Comparison of ENCODE assay signal across 35 cellular contexts in genomic region chr22:43266117-43266516, GRCh38.
"Had no signal": no experiment of that assay in that cellular context is flagged by ENCODE, and none has a peak within 500 bp of the region (broad histone marks: within the 10 kb centered on the region; RNA-seq: fewer than 3 reads in every experiment).

No MANE protein-coding gene starts in this region.

- H3K36me3 ChIP-seq: adrenal gland, gastrocnemius medialis, heart left ventricle had no signal

- H3K4me3 Mint-ChIP-seq: activated CD4-positive, alpha-beta memory T cell treated with anti-CD3 and anti-CD28 coated beads for 36 hours; activated CD4-positive, alpha-beta T cell treated with anti-CD3 and anti-CD28 coated beads for 36 hours; activated CD4-positive, alpha-beta T cell treated with anti-CD3 and anti-CD28 coated beads, Interleukin-2, amount 10 ng/mL, durations not matched to agents 24 days and 14 days; activated CD8-positive, alpha-beta memory T cell treated with anti-CD3 and anti-CD28 coated beads, Interleukin-2, amount 10 ng/mL, durations not matched to agents 7 days and 5 days; activated CD8-positive, alpha-beta T cell treated with anti-CD3 and anti-CD28 coated beads, Interleukin-2, amount 10 ng/mL, durations not matched to agents 7 days and 5 days; activated naive CD4-positive, alpha-beta T cell treated with anti-CD3 and anti-CD28 coated beads for 36 hours; activated naive CD4-positive, alpha-beta T cell treated with anti-CD3 and anti-CD28 coated beads, Interleukin-2, amount 50 U/mL, for 24 hours; activated naive CD8-positive, alpha-beta T cell treated with anti-CD3 and anti-CD28 coated beads for 36 hours; activated naive CD8-positive, alpha-beta T cell treated with anti-CD3 and anti-CD28 coated beads, Interleukin-2, amount 50 U/mL, for 24 hours; activated T-helper 1 cell treated with anti-CD3 and anti-CD28 coated beads, Interleukin-12 subunit alpha, Interleukin-12 subunit beta, Interleukin-2, Interleukin-4 antibody, amounts not matched to agents 30 ng/mL and 10 ng/mL and 1 ng/mL, durations not matched to agents 14 hours and 24 hours and 36 hours; effector memory CD8-positive, alpha-beta T cell; T-helper 17 cell; T-helper 2 cell treated with Interferon-gamma antibody and Interleukin-4, amounts not matched to agents 5 μg/mL and 100 μg/mL, for 36 hours had no signal

- H3K27me3 Mint-ChIP-seq: activated CD4-positive, alpha-beta memory T cell treated with anti-CD3 and anti-CD28 coated beads for 36 hours; activated CD4-positive, alpha-beta T cell treated with anti-CD3 and anti-CD28 coated beads, Interleukin-2, amount 10 ng/mL, durations not matched to agents 24 days and 14 days; activated naive CD4-positive, alpha-beta T cell treated with anti-CD3 and anti-CD28 coated beads, Interleukin-2, amount 50 U/mL, for 24 hours; activated naive CD8-positive, alpha-beta T cell treated with anti-CD3 and anti-CD28 coated beads, Interleukin-2, amount 50 U/mL, for 24 hours; effector memory CD8-positive, alpha-beta T cell; T-helper 17 cell had no signal

- H3K4me1 ChIP-seq: foreskin keratinocyte had no signal

- H3K36me3 Mint-ChIP-seq: activated CD4-positive, alpha-beta memory T cell treated with anti-CD3 and anti-CD28 coated beads for 36 hours; activated CD8-positive, alpha-beta memory T cell treated with anti-CD3 and anti-CD28 coated beads, Interleukin-2, amount 10 ng/mL, durations not matched to agents 7 days and 5 days; activated naive CD4-positive, alpha-beta T cell treated with anti-CD3 and anti-CD28 coated beads, Interleukin-2, amount 50 U/mL, for 24 hours; activated naive CD8-positive, alpha-beta T cell treated with anti-CD3 and anti-CD28 coated beads for 36 hours had no signal

- H3K9me3 Mint-ChIP-seq: activated CD4-positive, alpha-beta memory T cell treated with anti-CD3 and anti-CD28 coated beads for 36 hours; activated CD4-positive, alpha-beta T cell treated with anti-CD3 and anti-CD28 coated beads, Interleukin-2, amount 10 ng/mL, durations not matched to agents 24 days and 14 days; activated naive CD4-positive, alpha-beta T cell treated with anti-CD3 and anti-CD28 coated beads for 36 hours; activated naive CD4-positive, alpha-beta T cell treated with anti-CD3 and anti-CD28 coated beads, Interleukin-2, amount 50 U/mL, for 24 hours; activated naive CD8-positive, alpha-beta T cell treated with anti-CD3 and anti-CD28 coated beads for 36 hours; activated naive CD8-positive, alpha-beta T cell treated with anti-CD3 and anti-CD28 coated beads, Interleukin-2, amount 50 U/mL, for 24 hours; activated T-helper 1 cell treated with anti-CD3 and anti-CD28 coated beads, Interleukin-12 subunit alpha, Interleukin-12 subunit beta, Interleukin-2, Interleukin-4 antibody, amounts not matched to agents 30 ng/mL and 10 ng/mL and 1 ng/mL, durations not matched to agents 14 hours and 24 hours and 36 hours; activated T-helper 2 cell treated with anti-CD3 and anti-CD28 coated beads, Interferon-gamma antibody, Interleukin-2, Interleukin-4, amounts not matched to agents 10 μg/mL and 5 μg/mL and 100 μg/mL, durations not matched to agents 14 hours and 24 hours and 36 hours; effector memory CD8-positive, alpha-beta T cell; T-helper 2 cell treated with Interferon-gamma antibody and Interleukin-4, amounts not matched to agents 5 μg/mL and 100 μg/mL, for 36 hours had no signal

- H3K4me3 ChIP-seq: adrenal gland, body of pancreas, esophagus muscularis mucosa, gastrocnemius medialis, heart left ventricle had no signal

- ATAC-seq: activated CD4-positive, alpha-beta T cell treated with anti-CD3 and anti-CD28 coated beads for 36 hours; activated CD8-positive, alpha-beta memory T cell treated with anti-CD3 and anti-CD28 coated beads, Interleukin-2, amount 10 ng/mL, durations not matched to agents 7 days and 5 days; activated CD8-positive, alpha-beta T cell treated with anti-CD3 and anti-CD28 coated beads, Interleukin-2, amount 10 ng/mL, durations not matched to agents 7 days and 5 days; activated naive CD8-positive, alpha-beta T cell treated with anti-CD3 and anti-CD28 coated beads, Interleukin-2, amount 50 U/mL, for 24 hours; body of pancreas; effector memory CD8-positive, alpha-beta T cell; foreskin keratinocyte; gastrocnemius medialis; heart left ventricle; T-helper 17 cell had no signal

- H3K27me3 ChIP-seq: adrenal gland, body of pancreas had no signal

- H3K27ac ChIP-seq: body of pancreas, esophagus muscularis mucosa, foreskin keratinocyte, gastrocnemius medialis, heart left ventricle had no signal

- H3K27ac Mint-ChIP-seq: activated CD4-positive, alpha-beta memory T cell treated with anti-CD3 and anti-CD28 coated beads for 36 hours; activated CD4-positive, alpha-beta T cell treated with anti-CD3 and anti-CD28 coated beads for 36 hours; activated CD8-positive, alpha-beta T cell treated with anti-CD3 and anti-CD28 coated beads, Interleukin-2, amount 10 ng/mL, durations not matched to agents 7 days and 5 days; activated naive CD4-positive, alpha-beta T cell treated with anti-CD3 and anti-CD28 coated beads for 36 hours; activated naive CD4-positive, alpha-beta T cell treated with anti-CD3 and anti-CD28 coated beads, Interleukin-2, amount 50 U/mL, for 24 hours; activated naive CD8-positive, alpha-beta T cell treated with anti-CD3 and anti-CD28 coated beads for 36 hours; activated T-helper 1 cell treated with anti-CD3 and anti-CD28 coated beads, Interleukin-12 subunit alpha, Interleukin-12 subunit beta, Interleukin-2, Interleukin-4 antibody, amounts not matched to agents 30 ng/mL and 10 ng/mL and 1 ng/mL, durations not matched to agents 14 hours and 24 hours and 36 hours; activated T-helper 2 cell treated with anti-CD3 and anti-CD28 coated beads, Interferon-gamma antibody, Interleukin-2, Interleukin-4, amounts not matched to agents 10 μg/mL and 5 μg/mL and 100 μg/mL, durations not matched to agents 14 hours and 24 hours and 36 hours; T-helper 2 cell treated with Interferon-gamma antibody and Interleukin-4, amounts not matched to agents 5 μg/mL and 100 μg/mL, for 36 hours had no signal

- H3K9me3 ChIP-seq: adrenal gland, body of pancreas, esophagus muscularis mucosa, gastrocnemius medialis, heart left ventricle had no signal

- DNase-seq: activated CD4-positive, alpha-beta memory T cell treated with anti-CD3 and anti-CD28 coated beads for 36 hours; activated CD4-positive, alpha-beta T cell treated with anti-CD3 and anti-CD28 coated beads for 36 hours; activated CD4-positive, alpha-beta T cell treated with anti-CD3 and anti-CD28 coated beads, Interleukin-2, amount 10 ng/mL, durations not matched to agents 24 days and 14 days; activated CD4-positive, CD25-positive, alpha-beta regulatory T cell; activated CD4-positive, CD25-positive, alpha-beta regulatory T cell treated with anti-CD3 and anti-CD28 coated beads, Interleukin-2, amount 50 U/mL, for 72 hours; activated CD8-positive, alpha-beta memory T cell treated with anti-CD3 and anti-CD28 coated beads, Interleukin-2, amount 10 ng/mL, durations not matched to agents 7 days and 5 days; activated CD8-positive, alpha-beta memory T cell treated with anti-CD3 and anti-CD28 coated beads, Interleukin-2, amount 50 U/mL, for 4 hours; activated CD8-positive, alpha-beta T cell treated with anti-CD3 and anti-CD28 coated beads, Interleukin-2, amount 10 ng/mL, durations not matched to agents 7 days and 5 days; activated effector memory CD4-positive, alpha-beta T cell treated with anti-CD3 and anti-CD28 coated beads, Interleukin-2, amount 50 U/mL, for 16 hours; activated naive CD4-positive, alpha-beta T cell treated with anti-CD3 and anti-CD28 coated beads for 36 hours; activated naive CD8-positive, alpha-beta T cell treated with anti-CD3 and anti-CD28 coated beads for 36 hours; activated naive CD8-positive, alpha-beta T cell treated with anti-CD3 and anti-CD28 coated beads, Interleukin-2, amount 50 U/mL, for 24 hours; activated T-cell treated with anti-CD3 and anti-CD28 coated beads, Interleukin-2, amount 50 U/mL, for 1 hour; activated T-cell treated with anti-CD3 and anti-CD28 coated beads, Interleukin-2, amount 50 U/mL, for 48 hours; adrenal gland; amygdala; aorta; body of pancreas; caudate nucleus; cortex of kidney; dermis blood vessel endothelial cell; effector CD4-positive, alpha-beta T cell; effector memory CD8-positive, alpha-beta T cell; erythroblast; foreskin keratinocyte; gastrocnemius medialis; glutamatergic neuron; heart left ventricle; T-helper 17 cell; T1000 had no signal
